ENCODE assay signal across 26 cellular contexts in genomic region chr9:34292552-34292951, GRCh38. TPM values are rescaled to one million over a fixed set of nuclear protein-coding genes. Genes with fewer than 3 reads are reported as not detected.
"Had no signal": no experiment of that assay in that cellular context is flagged by ENCODE, and none has a peak within 500 bp of the region (broad histone marks: within the 10 kb centered on the region; RNA-seq: fewer than 3 reads in every experiment).

No MANE protein-coding gene starts in this region.

- H3K27ac ChIP-seq: ovary, parathyroid adenoma, psoas muscle, spleen, suprapubic skin, testis, tibial artery, transverse colon, upper lobe of right lung, uterus had no signal

- H3K9me3 ChIP-seq: ovary, psoas muscle, spleen, suprapubic skin, testis, tibial artery, transverse colon, upper lobe of right lung, uterus had no signal

- DNase-seq: naive B cell; naive thymus-derived CD8-positive, alpha-beta T cell; nephron progenitor cell; occipital lobe; ovary; posterior cingulate gyrus; psoas muscle; right cardiac atrium; spleen; stimulated activated CD4-positive, alpha-beta T cell treated with anti-CD3 and anti-CD28 coated beads, Interleukin-12 subunit alpha, Interleukin-12 subunit beta, amount 100 ng/mL, for 4 hours; stimulated activated CD4-positive, alpha-beta T cell treated with anti-CD3 and anti-CD28 coated beads, Interleukin-1b, Interleukin-23, amount 100 ng/mL, for 48 hours; stimulated activated CD4-positive, alpha-beta T cell treated with anti-CD3 and anti-CD28 coated beads, Interleukin-4, amount 100 ng/mL, for 1 hour; stimulated activated CD4-positive, alpha-beta T cell treated with anti-CD3 and anti-CD28 coated beads, Interleukin-4, amount 100 ng/mL, for 4 hours; stimulated activated CD8-positive, alpha-beta memory T cell treated with anti-CD3 and anti-CD28 coated beads, Interleukin-4, amount 100 ng/mL, for 48 hours; stimulated activated naive CD4-positive, alpha-beta T cell; stimulated activated naive CD8-positive, alpha-beta T cell treated with anti-CD3 and anti-CD28 coated beads, Interleukin-15, amount 100 ng/mL, for 72 hours; stimulated activated naive CD8-positive, alpha-beta T cell treated with anti-CD3 and anti-CD28 coated beads, Interleukin-15, Interleukin-2, amounts not matched to agents 100 U/mL and 50 U/mL, for 24 hours; substantia nigra; testis; tibial artery; transverse colon; upper lobe of right lung; uterus had no signal

- H3K4me3 ChIP-seq: ovary, psoas muscle, smooth muscle cell, spleen, suprapubic skin, testis, tibial artery, transverse colon, upper lobe of right lung, uterus had no signal

- H3K4me1 ChIP-seq: parathyroid adenoma, psoas muscle, suprapubic skin, testis, tibial artery, transverse colon, upper lobe of right lung, uterus had no signal

- H3K27me3 ChIP-seq: ovary, spleen, suprapubic skin, testis, tibial artery, transverse colon, upper lobe of right lung, uterus had no signal

- H3K36me3 ChIP-seq: ovary, spleen, suprapubic skin, tibial artery, transverse colon, upper lobe of right lung, uterus had no signal

RNA-seq across cellular contexts. Expression of gene KIF24, which starts 36.5 kb away (rescaled TPM):
- polyA plus RNA-seq: naive thymus-derived CD8-positive, alpha-beta T cell had no signal
